In genomic region chr1:164853146-164853545, GRCh38 we compare ENCODE assay signal across 3 cellular contexts.
"Had no signal": no experiment of that assay in that cellular context is flagged by ENCODE, and none has a peak within 500 bp of the region (broad histone marks: within the 10 kb centered on the region; RNA-seq: fewer than 3 reads in every experiment).

No MANE protein-coding gene starts in this region.

- DNase-seq: H9, HCEC 1CT had no signal

- H3K4me2 ChIP-seq: GM23338 had no signal

- H3K4me3 ChIP-seq: GM23338 had no signal

- H2AFZ ChIP-seq: GM23338 had no signal
